ENCODE assay signal across 7 cellular contexts in the genomic region with DNA sequence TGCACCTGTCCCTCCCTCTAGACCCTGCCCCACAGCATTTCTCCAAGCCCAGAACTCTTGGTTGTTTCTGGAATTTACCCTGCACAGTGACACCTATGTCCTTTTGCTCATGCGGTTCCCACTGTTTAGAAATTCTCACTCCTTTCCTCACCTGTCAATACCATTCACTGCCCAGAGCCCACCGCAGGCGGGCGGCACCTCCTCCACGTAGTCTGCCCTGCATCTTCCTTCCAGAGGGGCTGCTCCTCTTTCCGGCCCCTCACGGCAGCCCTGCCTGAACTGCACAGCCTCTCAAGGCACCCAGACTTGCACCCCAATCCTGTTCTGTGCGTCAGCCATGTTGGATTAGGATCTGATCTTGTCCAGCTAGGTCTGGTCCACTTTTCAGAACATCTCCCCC. TPM values are rescaled to one million over a fixed set of nuclear protein-coding genes. Genes with fewer than 3 reads are reported as not detected.
"Had no signal": no experiment of that assay in that cellular context is flagged by ENCODE, and none has a peak within 500 bp of the region (broad histone marks: within the 10 kb centered on the region; RNA-seq: fewer than 3 reads in every experiment).

No MANE protein-coding gene starts in this region.

RNA-seq across cellular contexts. Expression of a gene that starts 51.4 kb away (rescaled TPM):
- total RNA-seq: activated B cell treated with CpG ODN at 0.5 μM for 24 hours; activated CD4-positive, alpha-beta T cell treated with anti-CD3 and anti-CD28 coated beads for 36 hours; activated CD4-positive, alpha-beta T cell treated with anti-CD3 and anti-CD28 coated beads, Interleukin-2, amount 10 ng/mL, durations not matched to agents 24 days and 14 days; activated CD8-positive, alpha-beta memory T cell treated with anti-CD3 and anti-CD28 coated beads for 36 hours; activated CD8-positive, alpha-beta T cell treated with anti-CD3 and anti-CD28 coated beads for 36 hours; activated CD8-positive, alpha-beta T cell treated with anti-CD3 and anti-CD28 coated beads, Interleukin-2, amount 10 ng/mL, durations not matched to agents 7 days and 5 days; T-helper 1 cell treated with Interleukin-12 subunit alpha and Interleukin-12 subunit beta and Interleukin-4 antibody, amounts not matched to agents 30 ng/mL and 1 ng/mL, for 36 hours had no signal
